18 cellular contexts compared by ENCODE assay signal in genomic region chrX:129997081-129997480, GRCh38.
"Had no signal": no experiment of that assay in that cellular context is flagged by ENCODE, and none has a peak within 500 bp of the region (broad histone marks: within the 10 kb centered on the region; RNA-seq: fewer than 3 reads in every experiment).

No MANE protein-coding gene starts in this region.

- H3K27me3 Mint-ChIP-seq: activated CD4-positive, alpha-beta memory T cell treated with anti-CD3 and anti-CD28 coated beads for 36 hours; activated CD4-positive, alpha-beta T cell treated with anti-CD3 and anti-CD28 coated beads for 36 hours; activated naive CD8-positive, alpha-beta T cell; stimulated activated naive CD8-positive, alpha-beta T cell treated with anti-CD3 and anti-CD28 coated beads, Interleukin-15, Interleukin-2, amounts not matched to agents 100 ng/mL and 50 ng/mL, for 24 hours had no signal

- H3K27ac Mint-ChIP-seq: activated CD4-positive, alpha-beta memory T cell treated with anti-CD3 and anti-CD28 coated beads for 36 hours; activated CD4-positive, alpha-beta T cell treated with anti-CD3 and anti-CD28 coated beads for 36 hours; activated naive CD8-positive, alpha-beta T cell; endodermal cell; nephron; stimulated activated naive CD8-positive, alpha-beta T cell treated with anti-CD3 and anti-CD28 coated beads, Interleukin-15, Interleukin-2, amounts not matched to agents 100 ng/mL and 50 ng/mL, for 24 hours; T-helper 2 cell treated with Interferon-gamma antibody and Interleukin-4, amounts not matched to agents 5 μg/mL and 100 μg/mL, for 36 hours; WTC11 had no signal

- H3K36me3 ChIP-seq: cardiac muscle cell, lower lobe of right lung, tibial nerve had no signal

- H3K36me3 Mint-ChIP-seq: activated CD4-positive, alpha-beta memory T cell treated with anti-CD3 and anti-CD28 coated beads for 36 hours; activated naive CD8-positive, alpha-beta T cell; WTC11 had no signal

- H3K4me3 ChIP-seq: cardiac muscle cell, lower lobe of right lung, tibial nerve had no signal

- H3K9me3 Mint-ChIP-seq: activated CD4-positive, alpha-beta memory T cell treated with anti-CD3 and anti-CD28 coated beads for 36 hours; stimulated activated naive CD8-positive, alpha-beta T cell treated with anti-CD3 and anti-CD28 coated beads, Interleukin-15, Interleukin-2, amounts not matched to agents 100 ng/mL and 50 ng/mL, for 24 hours; T-helper 2 cell treated with Interferon-gamma antibody and Interleukin-4, amounts not matched to agents 5 μg/mL and 100 μg/mL, for 36 hours; WTC11 had no signal

- H3K9me3 ChIP-seq: lower lobe of right lung, tibial nerve had no signal

- H3K4me3 Mint-ChIP-seq: activated CD4-positive, alpha-beta memory T cell treated with anti-CD3 and anti-CD28 coated beads for 36 hours; activated CD4-positive, alpha-beta T cell treated with anti-CD3 and anti-CD28 coated beads for 36 hours; activated naive CD8-positive, alpha-beta T cell; endodermal cell; nephron; stimulated activated naive CD8-positive, alpha-beta T cell treated with anti-CD3 and anti-CD28 coated beads, Interleukin-15, Interleukin-2, amounts not matched to agents 100 ng/mL and 50 ng/mL, for 24 hours; T-helper 2 cell treated with Interferon-gamma antibody and Interleukin-4, amounts not matched to agents 5 μg/mL and 100 μg/mL, for 36 hours; WTC11 had no signal

- DNase-seq: activated CD4-positive, alpha-beta memory T cell treated with anti-CD3 and anti-CD28 coated beads for 36 hours; activated CD4-positive, alpha-beta T cell treated with anti-CD3 and anti-CD28 coated beads for 36 hours; activated T-cell treated with anti-CD3 and anti-CD28 coated beads for 4 hours; endodermal cell; foreskin keratinocyte; hippocampal formation; islet precursor cell; left colon; lower lobe of right lung; nucleus accumbens; posterior cingulate gyrus had no signal

- H3K27ac ChIP-seq: cardiac muscle cell, foreskin keratinocyte, lower lobe of right lung, tibial nerve had no signal

- H3K4me1 ChIP-seq: foreskin keratinocyte, lower lobe of right lung had no signal

- H3K27me3 ChIP-seq: cardiac muscle cell, foreskin keratinocyte, tibial nerve had no signal

- ATAC-seq: activated CD4-positive, alpha-beta T cell treated with anti-CD3 and anti-CD28 coated beads for 36 hours; foreskin keratinocyte; left colon; lower lobe of right lung; WTC11 had no signal
